In the genomic region with DNA sequence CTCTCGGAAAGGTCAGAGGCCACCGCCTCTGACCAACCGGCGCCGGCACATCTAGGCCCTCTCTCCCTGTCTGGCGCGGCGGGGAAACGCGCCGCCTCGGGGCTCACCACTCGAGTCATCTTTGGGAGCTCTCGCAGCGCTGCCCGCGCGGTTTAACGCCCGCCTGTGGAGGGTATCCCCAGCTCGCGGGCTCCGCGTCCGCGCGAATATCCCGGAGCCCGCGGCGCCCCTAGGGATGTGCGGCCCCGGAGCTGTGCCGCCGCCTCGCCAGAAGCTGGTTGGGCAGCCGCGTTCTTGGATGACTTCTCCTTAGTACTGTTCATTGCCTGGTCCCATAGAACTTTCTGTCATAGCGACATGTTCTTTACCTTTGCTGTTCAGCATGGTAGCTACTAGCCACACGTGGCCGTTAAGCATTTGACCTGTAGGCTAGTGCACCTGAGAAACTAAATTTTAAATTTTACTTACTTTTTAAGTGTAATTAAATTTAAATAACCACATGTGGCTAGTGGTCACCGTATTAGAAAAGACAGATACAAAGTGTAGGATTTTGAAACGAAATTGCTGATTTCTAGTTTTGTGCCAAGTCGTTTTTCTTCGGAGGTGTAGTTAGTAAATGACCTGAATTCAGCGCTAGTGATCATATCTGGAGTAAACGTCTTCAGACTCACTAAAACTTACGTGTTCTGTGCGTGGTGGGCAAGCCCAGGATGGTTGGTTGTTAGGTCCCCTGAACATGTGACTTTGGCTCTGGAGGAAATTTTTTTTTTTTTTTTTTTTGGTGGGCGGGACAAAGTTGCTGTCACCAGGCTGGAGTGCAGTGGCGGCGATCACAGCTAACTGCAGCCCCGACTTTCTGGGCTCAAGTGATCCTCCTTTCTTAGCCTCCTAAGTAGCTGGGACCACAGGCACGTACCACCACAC, we compare ENCODE assay signal across 8 cellular contexts. TPM values are rescaled to one million over a fixed set of nuclear protein-coding genes. Genes with fewer than 3 reads are reported as not detected.
DNase-seq lines count a peak whose midpoint lies in the region; ATAC-seq and TF ChIP-seq lines count a peak whose summit lies in the region.

No MANE protein-coding gene starts in this region.

- ATAC-seq in HG03095 (IDR thresholded peaks at IDR 0.05; ENCODE audit: unreplicated experiment) (peak; percentile 14), omental fat pad (ENCODE audit: low FRiP score) (peak; percentile 52), upper lobe of right lung (peak; percentile 53)

- peak overlapping the region; percentile 96 for H3K27ac ChIP-seq in upper lobe of right lung

- peak; percentile 33 for DNase-seq in NK-92 treated with Interleukin-12 subunit alpha and Interleukin-12 subunit beta, amount 100 ng/mL, for 24 hours (lab: John Stamatoyannopoulos, UW)
- DNase-seq in NK-92 (lab: John Stamatoyannopoulos, UW; ENCODE audit: unreplicated experiment) = no peak
- peak; percentile 87 for DNase-seq in OCI-M1 (lab: John Stamatoyannopoulos, UW)
- DNase-seq in activated T-helper 1 cell treated with anti-CD3 and anti-CD28 coated beads, Interleukin-2, amount 50 U/mL, for 16 hours (ENCODE audit: low read depth in 1 of 2, low spot score in 1 of 2) = peak; percentile 14 to 40
- peak; percentile 59 for DNase-seq in fibroblast of villous mesenchyme (ENCODE audit: low read depth)
- no peak for DNase-seq in omental fat pad (ENCODE audit: low spot score)
- DNase-seq in upper lobe of right lung = no peak

- intact Hi-C loops in upper lobe of right lung (cut with DNase I) = no loop called here

- no peaks in the 10 kb centered on the region for H3K9me3 ChIP-seq in upper lobe of right lung

- no peaks in the 10 kb centered on the region for H3K27me3 ChIP-seq in upper lobe of right lung

- H3K4me3 ChIP-seq in fibroblast of villous mesenchyme (ENCODE audit: low read depth, low read length) (peak overlapping the region; percentile 85), upper lobe of right lung (peak overlapping the region; percentile 95)

- TF ChIP-seq CTCF in fibroblast of villous mesenchyme (IDR thresholded peaks at IDR 0.05; ENCODE audit: insufficient read depth, low read depth, low read length) = no peak
- TF ChIP-seq CTCF in omental fat pad (IDR thresholded peaks at IDR 0.05) = no peak
- TF ChIP-seq CTCF in upper lobe of right lung (IDR thresholded peaks at IDR 0.05) = no peak

- peaks cover 29% of the 10 kb centered on the region for H3K36me3 ChIP-seq in upper lobe of right lung

- peaks cover 17% of the 10 kb centered on the region for H3K4me1 ChIP-seq in upper lobe of right lung

RNA-seq across cellular contexts. Expression of a gene that starts 0.8 kb away (rescaled TPM):
- total RNA-seq in fibroblast of villous mesenchyme (69.6 and 87.2 TPM in 2 replicates), omental fat pad (100 to 1,000 TPM in 2 of 4 donors, 10 to 100 TPM in 2; 80.4 to 122 (median 97.8) TPM), upper lobe of right lung (88.1 TPM)

RNA-seq across cellular contexts. Expression of a gene that starts 20.8 kb away (rescaled TPM):
- 14.5 and 20.7 TPM in 2 replicates for total RNA-seq in fibroblast of villous mesenchyme
- 10 to 100 TPM; 34.0 to 57.8 (median 40.6) TPM for total RNA-seq in omental fat pad
- total RNA-seq in upper lobe of right lung = 26.0 TPM

Comparison
In these comparisons a context has a peak if more than half of its experiments do, and no peak if none do; other contexts are left out.
1. DNase-seq: peak in NK-92 treated with Interleukin-12 subunit alpha and Interleukin-12 subunit beta, amount 100 ng/mL, for 24 hours (single experiment), OCI-M1 (single experiment), activated T-helper 1 cell treated with anti-CD3 and anti-CD28 coated beads, Interleukin-2, amount 50 U/mL, for 16 hours (2 of 2) and fibroblast of villous mesenchyme (single experiment); none in NK-92 (single experiment), omental fat pad (single experiment) and upper lobe of right lung (single experiment).
2. Peak in every context shown above with its lines, with median percentiles within 50 percentile points of each other: ATAC-seq.